8 cellular contexts compared by ENCODE assay signal in the genomic region with DNA sequence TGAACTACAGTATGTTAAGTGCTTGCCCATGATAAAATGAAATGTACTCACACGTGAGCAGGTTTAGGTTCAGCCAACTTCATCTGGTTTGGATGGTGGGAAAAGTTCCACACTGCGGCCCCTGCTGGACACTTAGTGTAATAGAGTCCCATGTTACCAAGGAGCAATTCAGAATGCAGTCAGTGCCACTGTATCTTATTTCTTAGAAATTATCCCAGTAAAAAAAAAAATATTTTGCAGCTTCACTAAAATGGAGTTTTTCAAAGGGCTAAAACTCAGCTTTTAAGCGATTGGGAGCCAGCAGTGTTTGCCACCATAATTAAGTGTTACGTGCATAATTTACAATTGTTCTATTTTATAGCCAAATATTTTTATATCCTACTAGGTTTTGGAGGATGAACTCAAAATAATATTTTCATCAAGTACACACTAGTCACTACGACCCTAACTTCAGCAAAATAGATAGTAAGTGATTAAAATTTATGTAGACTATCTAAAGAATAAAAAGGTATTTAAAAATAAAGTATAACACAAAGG.
A peak's percentile ranks its signal among the peaks of the same experiment; 100 is the strongest.
DNase-seq lines count a peak whose midpoint lies in the region; ATAC-seq and TF ChIP-seq lines count a peak whose summit lies in the region.

No MANE protein-coding gene starts in this region.

- H3K27me3 ChIP-seq in CD4-positive, alpha-beta T cell (ENCODE audit: control insufficient read depth, insufficient read depth, low read length), result no peaks in the 10 kb centered on the region
- H3K27me3 ChIP-seq in neural progenitor cell, result no peaks in the 10 kb centered on the region

- no peaks in the 10 kb centered on the region for H3K4me1 Mint-ChIP-seq in CD4-positive, alpha-beta T cell (ENCODE audit: low read depth)
- no peaks in the 10 kb centered on the region for H3K4me1 Mint-ChIP-seq in activated CD8-positive, alpha-beta memory T cell treated with anti-CD3 and anti-CD28 coated beads, Interleukin-2, amount 10 ng/mL, durations not matched to agents 7 days and 5 days
- H3K4me1 Mint-ChIP-seq in neural progenitor cell, result peaks cover 2% of the 10 kb centered on the region

- no peak overlapping the region for H3K4me3 Mint-ChIP-seq in CD4-positive, alpha-beta T cell
- no peak overlapping the region for H3K4me3 Mint-ChIP-seq in activated CD8-positive, alpha-beta memory T cell treated with anti-CD3 and anti-CD28 coated beads, Interleukin-2, amount 10 ng/mL, durations not matched to agents 7 days and 5 days
- H3K4me3 Mint-ChIP-seq in neural progenitor cell, result no peak overlapping the region

- no peak overlapping the region for H3K4me3 ChIP-seq in fibroblast of the aortic adventitia (ENCODE audit: low read depth, low read length)
- no peak overlapping the region for H3K4me3 ChIP-seq in neural progenitor cell

- H3K36me3 ChIP-seq in neural progenitor cell, result no peaks in the 10 kb centered on the region

- H3F3A ChIP-seq in neural progenitor cell (ENCODE audit: low read depth), result no peaks in the 10 kb centered on the region

- no peaks in the 10 kb centered on the region for H3K79me2 ChIP-seq in neural progenitor cell (ENCODE audit: low read depth)

- H3K4me2 ChIP-seq in neural progenitor cell, result no peak overlapping the region

- H2AFZ ChIP-seq in neural progenitor cell (replicated peaks), result no peak overlapping the region

- TF ChIP-seq CTCF in CD4-positive, alpha-beta T cell (IDR thresholded peaks at IDR 0.05), result peak; percentile 76
- TF ChIP-seq CTCF in fibroblast of the aortic adventitia (IDR thresholded peaks at IDR 0.05; ENCODE audit: insufficient read depth, low read length) (peak; percentile 88), neural progenitor cell (IDR thresholded peaks at IDR 0.05) (peak; percentile 89)

- POLR2A ChIA-PET in CD4-positive, alpha-beta T cell (lab: Charles Lee), result no interaction called here

- ATAC-seq in CD4-positive, alpha-beta T cell (ENCODE audit: poor library complexity), result peak; percentile 43
- ATAC-seq in GM18868 (IDR thresholded peaks at IDR 0.05; ENCODE audit: unreplicated experiment) (peak; percentile 84), HG03039 (IDR thresholded peaks at IDR 0.05; ENCODE audit: unreplicated experiment) (peak; percentile 94)
- peak; percentile 57 for ATAC-seq in activated CD8-positive, alpha-beta memory T cell treated with anti-CD3 and anti-CD28 coated beads, Interleukin-2, amount 10 ng/mL, durations not matched to agents 7 days and 5 days

- H3K27ac Mint-ChIP-seq in CD4-positive, alpha-beta T cell, result no peak overlapping the region
- H3K27ac Mint-ChIP-seq in activated CD8-positive, alpha-beta memory T cell treated with anti-CD3 and anti-CD28 coated beads, Interleukin-2, amount 10 ng/mL, durations not matched to agents 7 days and 5 days, result no peak overlapping the region
- no peak overlapping the region for H3K27ac Mint-ChIP-seq in neural progenitor cell

- intact Hi-C loops in CD4-positive, alpha-beta T cell (cut with DNase I, micrococcal nuclease), result loop anchor here in 1 of 2 experiments (2.0 kb wide), 2 partner anchors 466 to 642 kb away; no protein-coding TSS in a partner anchor

- no peaks in the 10 kb centered on the region for H4K20me1 ChIP-seq in neural progenitor cell (ENCODE audit: low read depth)

- CTCF ChIA-PET in CD4-positive, alpha-beta T cell (lab: Charles Lee), result no interaction called here
- CTCF ChIA-PET in activated CD8-positive, alpha-beta memory T cell treated with anti-CD3 and anti-CD28 coated beads, Interleukin-2, amount 10 ng/mL, durations not matched to agents 7 days and 5 days (lab: Charles Lee), result no interaction called here

- peaks cover 5% of the 10 kb centered on the region for H3K27me3 Mint-ChIP-seq in CD4-positive, alpha-beta T cell
- no peaks in the 10 kb centered on the region for H3K27me3 Mint-ChIP-seq in activated CD8-positive, alpha-beta memory T cell treated with anti-CD3 and anti-CD28 coated beads, Interleukin-2, amount 10 ng/mL, durations not matched to agents 7 days and 5 days
- H3K27me3 Mint-ChIP-seq in neural progenitor cell (ENCODE audit: insufficient read depth, low read depth), result no peaks in the 10 kb centered on the region

- H3K27ac ChIP-seq in CD4-positive, alpha-beta T cell (ENCODE audit: low read depth, low read length), result no peak overlapping the region
- no peak overlapping the region for H3K27ac ChIP-seq in neural progenitor cell

- H3K4me1 ChIP-seq in neural progenitor cell, result no peaks in the 10 kb centered on the region

- H3K9me3 ChIP-seq in CD4-positive, alpha-beta T cell (ENCODE audit: control insufficient read depth, low read length), result no peaks in the 10 kb centered on the region
- H3K9me3 ChIP-seq in neural progenitor cell (ENCODE audit: low read depth), result no peaks in the 10 kb centered on the region

- no peak overlapping the region for H3K9ac ChIP-seq in neural progenitor cell

- no peaks in the 10 kb centered on the region for H3K9me3 Mint-ChIP-seq in CD4-positive, alpha-beta T cell
- no peaks in the 10 kb centered on the region for H3K9me3 Mint-ChIP-seq in activated CD8-positive, alpha-beta memory T cell treated with anti-CD3 and anti-CD28 coated beads, Interleukin-2, amount 10 ng/mL, durations not matched to agents 7 days and 5 days (ENCODE audit: low read depth)
- no peaks in the 10 kb centered on the region for H3K9me3 Mint-ChIP-seq in neural progenitor cell

- no peaks in the 10 kb centered on the region for H3K36me3 Mint-ChIP-seq in CD4-positive, alpha-beta T cell (ENCODE audit: low read depth)
- no peaks in the 10 kb centered on the region for H3K36me3 Mint-ChIP-seq in activated CD8-positive, alpha-beta memory T cell treated with anti-CD3 and anti-CD28 coated beads, Interleukin-2, amount 10 ng/mL, durations not matched to agents 7 days and 5 days
- H3K36me3 Mint-ChIP-seq in neural progenitor cell, result no peaks in the 10 kb centered on the region

- peak in 9 of 10 experiments; percentile 6 to 39 (median 8) for DNase-seq in CD4-positive, alpha-beta T cell
- DNase-seq in NCI-H446 treated with DMSO at 0.1 percent for 48 hours (lab: John Stamatoyannopoulos, UW), result peak; percentile 6
- DNase-seq in activated CD8-positive, alpha-beta memory T cell treated with anti-CD3 and anti-CD28 coated beads, Interleukin-2, amount 10 ng/mL, durations not matched to agents 7 days and 5 days, result peak; percentile 46
- peak; percentile 78 for DNase-seq in fibroblast of the aortic adventitia (ENCODE audit: low read depth)
- DNase-seq in neural progenitor cell (ENCODE audit: low spot score), result peak; percentile 68
- DNase-seq in T1000 (lab: John Stamatoyannopoulos, UW), result no peak

Comparison
In these comparisons a context has a peak if more than half of its experiments do, and no peak if none do; other contexts are left out.
1. ATAC-seq: peak in every context shown above with its lines; median percentile 94 in HG03039; 84 in GM18868; 57 in activated CD8-positive, alpha-beta memory T cell treated with anti-CD3 and anti-CD28 coated beads, Interleukin-2, amount 10 ng/mL, durations not matched to agents 7 days and 5 days; 43 in CD4-positive, alpha-beta T cell.